Comparison of ENCODE assay signal across 10 cellular contexts in the genomic region with DNA sequence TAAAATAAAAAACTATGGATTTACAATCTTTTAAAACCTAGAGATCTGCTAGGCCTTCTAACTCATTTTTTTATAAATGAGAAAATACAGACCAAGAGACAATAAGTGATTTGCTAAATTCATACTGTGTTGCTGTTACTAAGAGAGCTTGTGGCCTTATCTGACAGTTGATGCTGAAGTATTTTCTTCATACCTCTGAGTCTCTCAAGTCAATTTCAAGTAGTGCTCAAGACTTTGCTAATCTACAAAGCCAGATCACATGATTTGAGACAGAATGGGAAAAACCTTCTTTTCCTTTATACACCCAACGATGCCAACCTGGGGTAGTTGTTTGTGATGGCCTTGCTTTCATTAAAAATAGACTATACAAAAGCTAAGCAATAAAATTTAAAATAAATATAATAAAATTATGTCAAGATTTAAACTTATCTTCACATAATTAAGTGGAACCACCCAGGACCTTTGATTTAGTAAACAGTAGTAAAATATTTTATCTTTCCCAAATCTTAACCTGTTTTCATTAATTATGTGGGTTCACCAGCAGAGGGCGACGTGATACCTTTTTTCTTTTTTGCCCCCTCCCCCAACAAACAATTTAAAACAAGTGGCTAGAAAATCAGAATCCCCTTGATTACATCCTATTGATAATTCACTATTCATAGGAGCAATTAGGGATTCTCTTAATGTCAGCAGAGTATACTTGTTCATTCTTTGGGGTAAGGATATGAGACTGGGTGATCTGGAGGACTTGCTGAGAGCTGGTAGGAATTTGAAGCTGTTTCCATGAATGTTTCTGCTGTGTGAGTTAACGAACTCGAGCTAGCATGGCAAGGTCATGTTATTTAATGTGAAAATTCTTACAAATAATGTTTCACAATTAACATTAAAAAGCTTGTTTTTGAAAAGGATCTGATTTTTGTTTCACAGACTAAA. TPM values are rescaled to one million over a fixed set of nuclear protein-coding genes. Genes with fewer than 3 reads are reported as not detected.
A peak's percentile ranks its signal among the peaks of the same experiment; 100 is the strongest.
DNase-seq lines count a peak whose midpoint lies in the region; ATAC-seq, FAIRE-seq and TF ChIP-seq lines count a peak whose summit lies in the region.
"Had no signal": no experiment of that assay in that cellular context is flagged by ENCODE, and none has a peak within 500 bp of the region (broad histone marks: within the 10 kb centered on the region; RNA-seq: fewer than 3 reads in every experiment).

No MANE protein-coding gene starts in this region.

- DNase-seq in NCI-H2029 (lab: John Stamatoyannopoulos, UW) (peak; percentile 2), NCI-H2029 treated with DMSO at 0.1 percent for 48 hours (lab: John Stamatoyannopoulos, UW) (no peak), bronchial epithelial cell (ENCODE audit: low read depth) (peak; percentile 12), pons (ENCODE audit: low spot score) (peak; percentile 37), ureter (ENCODE audit: low spot score) (no peak)

- FAIRE-seq in bronchial epithelial cell (lab: Jason Lieb, UNC), result no peak

- no peak overlapping the region for H3K4me2 ChIP-seq in Loucy (ENCODE audit: low read depth, low read length, poor library complexity, severe bottlenecking)

- H3K9ac ChIP-seq in Loucy (ENCODE audit: low read depth, low read length, poor library complexity, severe bottlenecking), result no peak overlapping the region

- H4K20me1 ChIP-seq in Loucy (ENCODE audit: insufficient read depth, low read length, poor library complexity, severe bottlenecking), result no peaks in the 10 kb centered on the region

- no peaks in the 10 kb centered on the region for H3F3A ChIP-seq in Loucy (ENCODE audit: low read depth)

- no peaks in the 10 kb centered on the region for H3K9me3 ChIP-seq in Loucy (ENCODE audit: insufficient read depth, low read depth, low read length)
- H3K9me3 ChIP-seq: neutrophil had no signal

- no peaks in the 10 kb centered on the region for H3K4me1 ChIP-seq in Loucy (ENCODE audit: insufficient read depth, low read length, poor library complexity, severe bottlenecking)

- H3K36me3 ChIP-seq in Loucy (ENCODE audit: insufficient read depth, low read length) (no peaks in the 10 kb centered on the region), bronchial epithelial cell (ENCODE audit: control insufficient read depth, insufficient read depth, low read length) (no peaks in the 10 kb centered on the region)
- H3K36me3 ChIP-seq: neutrophil had no signal

- H2AFZ ChIP-seq in Loucy (ENCODE audit: low read length), result no peak overlapping the region

- no peaks in the 10 kb centered on the region for H3K79me2 ChIP-seq in Loucy (ENCODE audit: insufficient read depth, low read length)

- TF ChIP-seq CTCF in Loucy (conservative IDR thresholded peaks at IDR 0.05; ENCODE audit: low read length) (peak; percentile 91), bronchial epithelial cell (IDR thresholded peaks at IDR 0.05; ENCODE audit: insufficient read depth, low read length, severe bottlenecking) (peak; percentile 28)

- H3K27me3 ChIP-seq in Loucy (ENCODE audit: insufficient read depth, low read length, poor library complexity, severe bottlenecking) (no peaks in the 10 kb centered on the region), bronchial epithelial cell (ENCODE audit: control insufficient read depth, insufficient read depth, low read length) (no peaks in the 10 kb centered on the region)
- H3K27me3 ChIP-seq: neutrophil had no signal

- H3K9me2 ChIP-seq in Loucy (replicated peaks; ENCODE audit: low read depth, low read length), result no peaks in the 10 kb centered on the region

- ATAC-seq in HG02678 (IDR thresholded peaks at IDR 0.05; ENCODE audit: unreplicated experiment), result no peak
- ATAC-seq in HG02759 (IDR thresholded peaks at IDR 0.05; ENCODE audit: unreplicated experiment), result no peak

- H3K4me3 ChIP-seq in Loucy (ENCODE audit: low read length, poor library complexity, severe bottlenecking) (no peak overlapping the region), bronchial epithelial cell (ENCODE audit: low read depth, low read length) (no peak overlapping the region)

RNA-seq across cellular contexts. Expression of gene SLC5A7, which starts 49.6 kb away (rescaled TPM):
- total RNA-seq in bronchial epithelial cell, result not detected in 2 replicates
- total RNA-seq in ureter, result 3.7 TPM
- total RNA-seq: CD4-positive, CD25-positive, alpha-beta regulatory T cell had no signal

Comparison
In these comparisons a context has a peak if more than half of its experiments do, and no peak if none do; other contexts are left out.
1. DNase-seq: peak in NCI-H2029 (single experiment), bronchial epithelial cell (single experiment) and pons (single experiment); none in NCI-H2029 treated with DMSO at 0.1 percent for 48 hours (single experiment) and ureter (single experiment).